In the genomic region with DNA sequence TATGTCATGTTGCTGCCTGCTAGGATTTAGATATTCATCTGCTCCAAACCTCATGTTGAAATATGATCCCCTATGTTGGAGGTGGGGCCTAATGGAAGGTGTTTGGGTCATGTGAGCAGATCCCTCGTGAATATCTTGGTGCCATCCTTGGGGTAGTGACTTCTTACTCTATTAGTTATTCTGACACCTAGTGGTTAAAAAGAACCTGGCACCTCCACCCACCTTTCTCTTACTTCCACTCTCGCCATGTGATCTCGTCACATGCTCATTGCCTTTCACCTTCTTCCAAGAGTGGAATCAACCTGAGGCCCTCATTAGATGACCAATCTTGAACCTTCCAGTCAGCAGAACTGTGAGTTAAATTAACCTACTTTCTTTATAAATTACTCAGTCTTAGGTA, we compare ENCODE assay signal across 8 cellular contexts.
DNase-seq lines count a peak whose midpoint lies in the region; ATAC-seq, FAIRE-seq and TF ChIP-seq lines count a peak whose summit lies in the region.

No MANE protein-coding gene starts in this region.

- DNase-seq in activated CD4-positive, alpha-beta T cell treated with anti-CD3 and anti-CD28 coated beads for 48 hours: peak; percentile 4
- DNase-seq in activated CD4-positive, alpha-beta T cell treated with anti-CD3 and anti-CD28 coated beads for 1 hour: no peak
- DNase-seq in NCI-H524 treated with DMSO at 0.1 percent for 48 hours (lab: John Stamatoyannopoulos, UW) (peak; percentile 38), glutamatergic neuron (no peak), NCI-H446 treated with DMSO at 0.1 percent for 48 hours (lab: John Stamatoyannopoulos, UW) (no peak), HTR-8/SVneo (ENCODE audit: insufficient read length, low spot score) (no peak)
- DNase-seq in activated T-cell treated with anti-CD3 and anti-CD28 coated beads, Interleukin-2, amount 50 U/mL, for 24 hours: no peak

- no peaks in the 10 kb centered on the region for H3K4me1 Mint-ChIP-seq in glutamatergic neuron (ENCODE audit: low read depth, unreplicated experiment)
- no peaks in the 10 kb centered on the region for H3K4me1 Mint-ChIP-seq in activated T-cell treated with anti-CD3 and anti-CD28 coated beads, Interleukin-2, amount 50 U/mL, for 24 hours (ENCODE audit: low read depth)

- H3K27me3 Mint-ChIP-seq in glutamatergic neuron (ENCODE audit: unreplicated experiment): peaks cover 1% of the 10 kb centered on the region
- H3K27me3 Mint-ChIP-seq in activated T-cell treated with anti-CD3 and anti-CD28 coated beads, Interleukin-2, amount 50 U/mL, for 24 hours: no peaks in the 10 kb centered on the region

- no peaks in the 10 kb centered on the region for H3K36me3 Mint-ChIP-seq in glutamatergic neuron (ENCODE audit: unreplicated experiment)
- no peaks in the 10 kb centered on the region for H3K36me3 Mint-ChIP-seq in activated T-cell treated with anti-CD3 and anti-CD28 coated beads, Interleukin-2, amount 50 U/mL, for 24 hours (ENCODE audit: low read depth)

- H3K4me3 Mint-ChIP-seq in glutamatergic neuron (ENCODE audit: unreplicated experiment): no peak overlapping the region
- H3K4me3 Mint-ChIP-seq in activated T-cell treated with anti-CD3 and anti-CD28 coated beads, Interleukin-2, amount 50 U/mL, for 24 hours: no peak overlapping the region

- TF ChIP-seq CTCF in glutamatergic neuron (IDR thresholded peaks at IDR 0.05; ENCODE audit: partially characterized antibody, unreplicated experiment): peak; percentile 54

- H3K27ac Mint-ChIP-seq in glutamatergic neuron (ENCODE audit: unreplicated experiment): no peak overlapping the region
- no peak overlapping the region for H3K27ac Mint-ChIP-seq in activated T-cell treated with anti-CD3 and anti-CD28 coated beads, Interleukin-2, amount 50 U/mL, for 24 hours

- ATAC-seq in HG02852 (IDR thresholded peaks at IDR 0.05; ENCODE audit: unreplicated experiment): peak; percentile 94

- no peak for FAIRE-seq in HTR-8/SVneo (lab: Jason Lieb, UNC)

- no peaks in the 10 kb centered on the region for H3K9me3 Mint-ChIP-seq in glutamatergic neuron (ENCODE audit: unreplicated experiment)
- H3K9me3 Mint-ChIP-seq in activated T-cell treated with anti-CD3 and anti-CD28 coated beads, Interleukin-2, amount 50 U/mL, for 24 hours: no peaks in the 10 kb centered on the region

Comparison
In these comparisons a context has a peak if more than half of its experiments do, and no peak if none do; other contexts are left out.
1. DNase-seq: peak in activated CD4-positive, alpha-beta T cell treated with anti-CD3 and anti-CD28 coated beads for 48 hours (single experiment) and NCI-H524 treated with DMSO at 0.1 percent for 48 hours (single experiment); none in activated CD4-positive, alpha-beta T cell treated with anti-CD3 and anti-CD28 coated beads for 1 hour (single experiment), glutamatergic neuron (single experiment), NCI-H446 treated with DMSO at 0.1 percent for 48 hours (single experiment), activated T-cell treated with anti-CD3 and anti-CD28 coated beads, Interleukin-2, amount 50 U/mL, for 24 hours (single experiment) and HTR-8/SVneo (single experiment).